16 cellular contexts compared by ENCODE assay signal in the genomic region with DNA sequence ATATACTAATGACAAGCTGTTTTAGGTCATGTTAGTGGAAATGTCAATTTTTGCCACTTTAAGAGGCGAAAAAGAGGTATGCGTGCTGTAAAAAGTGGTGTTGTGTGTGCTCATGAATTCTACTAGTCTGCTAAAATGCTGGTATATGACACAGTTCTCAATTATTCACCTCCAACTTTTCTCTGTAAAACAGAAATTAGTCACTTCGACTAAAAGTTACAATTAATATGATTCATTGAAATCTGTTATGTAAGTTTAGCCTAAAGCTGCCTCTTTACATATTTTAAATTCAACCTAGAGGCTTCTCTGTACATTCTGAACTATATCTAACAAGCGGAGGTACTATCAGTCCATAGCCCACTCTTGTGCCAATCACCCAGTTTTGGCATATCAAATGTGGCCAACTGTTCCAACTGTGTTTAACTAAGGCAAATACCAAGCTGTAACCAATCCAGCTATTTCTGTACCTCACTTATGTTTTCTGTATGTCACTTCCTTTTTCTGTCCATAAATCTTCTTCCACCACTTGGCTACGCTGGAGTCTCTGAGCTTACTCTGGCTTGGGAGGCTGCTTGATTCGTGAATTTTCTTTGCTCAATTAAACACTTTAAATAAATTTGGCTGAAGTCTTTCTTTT. TPM values are rescaled to one million over a fixed set of nuclear protein-coding genes. Genes with fewer than 3 reads are reported as not detected.
DNase-seq lines count a peak whose midpoint lies in the region; ATAC-seq, FAIRE-seq and TF ChIP-seq lines count a peak whose summit lies in the region.
"Had no signal": no experiment of that assay in that cellular context is flagged by ENCODE, and none has a peak within 500 bp of the region (broad histone marks: within the 10 kb centered on the region; RNA-seq: fewer than 3 reads in every experiment).

No MANE protein-coding gene starts in this region.

- H3K27ac Mint-ChIP-seq in HFFc6: peak overlapping the region; percentile 15; the same call in 1 of the 2 replicates

- CTCF ChIA-PET in K562 (lab: Yijun Ruan, JAX; ENCODE audit: low intra/inter-chr PET ratio): no interaction called here

- POLR2A ChIA-PET in K562 (lab: Yijun Ruan, JAX): interaction anchor here (0.7 to 3.0 kb wide), 4 partner anchors 9 to 21 kb away, joined by 3 to 13 read pairs (median 10); a partner anchor contains a TSS

- H3K27me3 ChIP-seq in K562 (ENCODE audit: control insufficient read depth in 2 of 2, insufficient read depth in 2 of 2, low read length in 2 of 2) (no peaks in the 10 kb centered on the region), smooth muscle cell (ENCODE audit: low read depth) (no peaks in the 10 kb centered on the region), colonic mucosa (no peaks in the 10 kb centered on the region)
- H3K27me3 ChIP-seq: hepatocyte had no signal

- H3K4me1 ChIP-seq in K562 (replicated peaks in 1 of 2; ENCODE audit: control insufficient read depth in 2 of 2, insufficient read depth in 2 of 2, low read length in 2 of 2): no peaks in the 10 kb centered on the region; a peak in 1 of 5 replicates
- H3K4me1 ChIP-seq in smooth muscle cell (ENCODE audit: low read depth): no peaks in the 10 kb centered on the region
- H3K4me1 ChIP-seq in colonic mucosa: no peaks in the 10 kb centered on the region
- H3K4me1 ChIP-seq: prostate gland had no signal

- no TSS peak for BruUV-seq in K562 (replicated peaks; lab: Mats Ljungman, UMichigan)

- H3K9me1 ChIP-seq in K562 (ENCODE audit: control insufficient read depth, insufficient read depth, low read length): no peaks in the 10 kb centered on the region

- H2AFZ ChIP-seq in K562 (ENCODE audit: low read depth, low read length) (peak overlapping the region; percentile 32; the same call in 1 of the 2 replicates), smooth muscle cell (ENCODE audit: low read depth) (no peak overlapping the region)
- H2AFZ ChIP-seq: hepatocyte had no signal

- TF ChIP-seq RAD21 in K562 (CRISPR knock-in tag; conservative IDR thresholded peaks at IDR 0.05 in 1 of 2, IDR thresholded peaks at IDR 0.05 in 1 of 2): peak in 1 of 2 experiments; percentile 40; a peak in 3 of 4 replicates

- no peak overlapping the region for H3K4me3 ChIP-seq in K562
- H3K4me3 ChIP-seq in smooth muscle cell: no peak overlapping the region
- H3K4me3 ChIP-seq in colonic mucosa: no peak overlapping the region
- H3K4me3 ChIP-seq: hepatocyte, prostate gland had no signal

- H3K36me3 Mint-ChIP-seq in HFFc6 (ENCODE audit: low read depth): peaks cover 9% of the 10 kb centered on the region; the same call in 1 of the 2 replicates

- H3K27ac ChIP-seq in K562 (ENCODE audit: extremely low read depth, low read depth, low read length): peak overlapping the region; percentile 9; the same call in 1 of the 3 replicates
- H3K27ac ChIP-seq in smooth muscle cell (ENCODE audit: low read depth): peak overlapping the region; percentile 36
- no peak overlapping the region for H3K27ac ChIP-seq in colonic mucosa
- H3K27ac ChIP-seq: hepatocyte, prostate gland had no signal

- no peak for TF ChIP-seq CTCF in HFFc6 (IDR thresholded peaks at IDR 0.05)
- TF ChIP-seq CTCF in K562 (IDR thresholded peaks at IDR 0.05 in 2 of 3, conservative IDR thresholded peaks at IDR 0.05 in 1 of 3; ENCODE audit: insufficient read depth in 2 of 3, low read depth in 1 of 3, low read length in 3 of 3): peak in 1 of 3 experiments; percentile 43; a peak in 2 of 6 replicates
- no peak for TF ChIP-seq CTCF in smooth muscle cell (IDR thresholded peaks at IDR 0.05; ENCODE audit: borderline replicate concordance, insufficient read depth, poor library complexity, severe bottlenecking)
- no peak for TF ChIP-seq CTCF in colonic mucosa (IDR thresholded peaks at IDR 0.05)

- WGBS in K562 (ENCODE audit: insufficient coverage, low coverage, missing lambda C conversion rate): 48% methylated on average over 6 of the region's 6 CpGs
- WGBS in smooth muscle cell (ENCODE audit: low lambda C conversion rate): 86% methylated on average over 6 of the region's 6 CpGs

- TF ChIP-seq EP300 in K562 (IDR thresholded peaks at IDR 0.05; ENCODE audit: low read length): no peak

- no peaks in the 10 kb centered on the region; the same call in 1 of the 2 replicates for H3K27me3 Mint-ChIP-seq in HFFc6 (ENCODE audit: insufficient read depth)

- H3F3A ChIP-seq in smooth muscle cell (ENCODE audit: low read depth): no peaks in the 10 kb centered on the region

- H3K36me3 ChIP-seq in K562 (ENCODE audit: control insufficient read depth, insufficient read depth, low read length) (no peaks in the 10 kb centered on the region), smooth muscle cell (ENCODE audit: low read depth) (no peaks in the 10 kb centered on the region), colonic mucosa (no peaks in the 10 kb centered on the region)
- H3K36me3 ChIP-seq: prostate gland had no signal

- no peak for TF ChIP-seq POLR2A in K562 (conservative IDR thresholded peaks at IDR 0.05)

- in situ Hi-C loops in K562 (cut with MboI): no loop called here

- H4K20me1 ChIP-seq in K562 (replicated peaks; ENCODE audit: control insufficient read depth, insufficient read depth, low read length): no peaks in the 10 kb centered on the region
- H4K20me1 ChIP-seq in smooth muscle cell (ENCODE audit: low read depth): peaks cover 31% of the 10 kb centered on the region

- H3K4me3 Mint-ChIP-seq in HFFc6: no peak overlapping the region
- H3K4me3 Mint-ChIP-seq: neural crest cell had no signal

- peak; percentile 13 for DNase-seq in HFFc6
- peak; percentile 89 for DNase-seq in NCI-H446 treated with DMSO at 0.1 percent for 48 hours (lab: John Stamatoyannopoulos, UW)
- peak in 1 of 4 experiments; percentile 30 for DNase-seq in K562 (ENCODE audit: extremely low read depth in 1 of 4, low spot score in 3 of 4)
- no peak for DNase-seq in smooth muscle cell (lab: John Stamatoyannopoulos, UW; ENCODE audit: unreplicated experiment)
- DNase-seq in colonic mucosa: no peak
- no peak for DNase-seq in activated effector memory CD4-positive, alpha-beta T cell treated with anti-CD3 and anti-CD28 coated beads, Interleukin-2, amount 50 U/mL, for 16 hours
- DNase-seq: Calu3; NCI-H2029 treated with DMSO at 0.1 percent for 48 hours; NCI-H526 treated with DMSO at 0.1 percent for 48 hours; stimulated activated CD4-positive, alpha-beta T cell treated with anti-CD3 and anti-CD28 coated beads, Interleukin-4, amount 100 ng/mL, for 1 hour; substantia nigra had no signal

- no peak overlapping the region for H3K4me2 ChIP-seq in K562 (ENCODE audit: insufficient read depth, low read length)
- H3K4me2 ChIP-seq in smooth muscle cell: no peak overlapping the region
- H3K4me2 ChIP-seq: hepatocyte had no signal

- H3K9me3 Mint-ChIP-seq in HFFc6: no peaks in the 10 kb centered on the region

- intact Hi-C loops in K562 (cut with micrococcal nuclease): no loop called here
- intact Hi-C loops in colonic mucosa (cut with DNase I): no loop called here

- ATAC-seq in K562 (peak; percentile 63), HG02981 (IDR thresholded peaks at IDR 0.05; ENCODE audit: unreplicated experiment) (no peak)

- H3K9ac ChIP-seq in K562 (ENCODE audit: insufficient read depth in 1 of 2, low read depth in 2 of 2, low read length in 2 of 2): no peak overlapping the region
- no peak overlapping the region for H3K9ac ChIP-seq in smooth muscle cell (ENCODE audit: low read depth)
- no peak overlapping the region for H3K9ac ChIP-seq in colonic mucosa (ENCODE audit: low read depth in 2 of 2, low read length in 2 of 2)

- H3K79me2 ChIP-seq in K562 (ENCODE audit: control insufficient read depth, insufficient read depth, low read length) (no peaks in the 10 kb centered on the region), smooth muscle cell (ENCODE audit: low read depth) (peaks cover 82% of the 10 kb centered on the region)

- H3K4me1 Mint-ChIP-seq in HFFc6 (ENCODE audit: low read depth): peaks cover 16% of the 10 kb centered on the region

- FAIRE-seq in K562 (lab: Jason Lieb, UNC): no peak
- FAIRE-seq: endometrium had no signal

- H3K9me3 ChIP-seq in K562 (replicated peaks; ENCODE audit: control insufficient read depth, insufficient read depth, low read depth, low read length) (no peaks in the 10 kb centered on the region), smooth muscle cell (replicated peaks; ENCODE audit: low read depth) (no peaks in the 10 kb centered on the region), colonic mucosa (no peaks in the 10 kb centered on the region)
- H3K9me3 ChIP-seq: prostate gland had no signal

TF ChIP-seq in K562, 482 proteins besides CTCF, POLR2A, EP300 and RAD21 (continues in another document):
- peak; percentile 90 for TF ChIP-seq SPI1 (IDR thresholded peaks at IDR 0.05; ENCODE audit: borderline replicate concordance, low read depth, low read length)
- no peak for TF ChIP-seq RB1 (IDR thresholded peaks at IDR 0.05; ENCODE audit: low read depth)

RNA-seq across cellular contexts. Expression of a gene that starts 20.8 kb away (rescaled TPM):
- 10 to 100 TPM; 18.6 to 23.7 (median 19.2) TPM for total RNA-seq in HFFc6 (2021; fragmentation: NEBNext Ultra II Directional; extraction: Animal tissue kit (Norgen Biotek cat#: 25700))
- 47.7 and 122 TPM in 2 replicates for total RNA-seq in K562 (2011; cell fraction: chromatin; rRNA removed; ENCODE audit: low replicate concordance)
- 18.2 and 25.5 TPM in 2 replicates for total RNA-seq in K562 (2011; cell fraction: nucleolus; rRNA removed)
- total RNA-seq in K562 (2011; cell fraction: nucleoplasm; rRNA removed): 38.1 and 47.5 TPM in 2 replicates
- total RNA-seq in K562 (2014; rRNA removed) (15.1 and 16.2 TPM in 2 replicates), K562 (2014; rRNA removed; fragmentation: Illumina TruSeq; extraction: Trizol) (30.7 and 33.1 TPM in 2 replicates), K562 (2015; rRNA removed; fragmentation: Illumina TruSeq; extraction: Trizol) (38.6 and 39.4 TPM in 2 replicates), K562 (2021) (18.7 and 19.7 TPM in 2 replicates), smooth muscle cell (58.5 and 81.3 TPM in 2 replicates), colonic mucosa (10 to 100 TPM; 36.7 to 60.9 TPM)
- polyA plus RNA-seq in K562 (2011; rRNA removed) (19.8 and 20.9 TPM in 2 replicates), K562 (2014; fragmentation: Illumina TruSeq; extraction: Trizol) (16.9 and 20.0 TPM in 2 replicates), K562 (2014; fragmentation: Nextera tagmentation; extraction: Ambion mirVana) (1 to 10 TPM; 7.5 to 8.1 TPM), K562 (2014; rRNA removed) (14.2 and 21.4 TPM in 2 replicates), smooth muscle cell (27.7 and 40.9 TPM in 2 replicates)
- 7.0 and 11.9 TPM in 2 replicates for polyA plus RNA-seq in K562 (2011; cell fraction: cytosol; rRNA removed)
- polyA plus RNA-seq in K562 (2011; cell fraction: nucleus; rRNA removed): 39.3 and 42.1 TPM in 2 replicates
- 11.6 and 14.6 TPM in 2 replicates for polyA plus RNA-seq in K562 (2012)
- polyA minus RNA-seq in K562 (2011; rRNA and poly(A)+ RNA removed): 56.8 and 85.7 TPM in 2 replicates
- polyA minus RNA-seq in K562 (2011; cell fraction: cytosol; rRNA and poly(A)+ RNA removed): 13.4 and 18.4 TPM in 2 replicates
- polyA minus RNA-seq in K562 (2011; cell fraction: nucleus; rRNA and poly(A)+ RNA removed): 45.0 and 103 TPM in 2 replicates

Comparison
In these comparisons a context has a peak if more than half of its experiments do, and no peak if none do; other contexts are left out.
1. DNase-seq: peak in HFFc6 (single experiment) and NCI-H446 treated with DMSO at 0.1 percent for 48 hours (single experiment); none in smooth muscle cell (single experiment), colonic mucosa (single experiment) and activated effector memory CD4-positive, alpha-beta T cell treated with anti-CD3 and anti-CD28 coated beads, Interleukin-2, amount 50 U/mL, for 16 hours (single experiment).